ENCODE assay signal across 22 cellular contexts in the genomic region with DNA sequence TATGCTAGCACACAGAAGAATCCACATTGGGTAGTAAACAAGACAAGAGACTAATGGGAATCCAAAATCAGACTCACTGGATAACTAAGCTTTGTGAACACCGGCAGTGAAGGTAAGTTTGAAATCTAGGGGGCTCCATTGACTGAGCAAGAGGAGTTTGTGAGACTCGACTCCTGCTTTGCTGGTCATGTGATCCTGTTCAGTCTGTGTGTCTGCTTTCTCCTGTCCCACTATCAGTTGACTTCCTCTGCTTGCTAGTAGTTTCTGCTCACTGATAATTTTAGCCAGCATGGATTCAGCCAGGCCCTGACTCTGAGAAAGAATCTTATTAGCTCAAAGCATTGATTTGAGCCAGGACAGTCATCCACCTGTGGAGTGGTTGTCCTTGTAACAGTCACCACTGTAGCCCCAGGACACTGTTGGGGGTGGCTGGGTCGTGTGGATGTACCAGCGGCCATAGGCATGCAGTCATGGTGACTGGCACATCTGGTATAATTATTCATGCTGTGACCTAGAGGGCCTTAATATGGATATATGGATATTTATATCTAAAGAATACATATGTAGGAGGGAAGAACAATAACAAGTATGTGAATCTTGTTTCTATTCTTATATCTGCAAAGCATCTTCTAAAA. TPM values are rescaled to one million over a fixed set of nuclear protein-coding genes. Genes with fewer than 3 reads are reported as not detected.
A peak's percentile ranks its signal among the peaks of the same experiment; 100 is the strongest.
DNase-seq lines count a peak whose midpoint lies in the region; ATAC-seq, FAIRE-seq and TF ChIP-seq lines count a peak whose summit lies in the region.
"Had no signal": no experiment of that assay in that cellular context is flagged by ENCODE, and none has a peak within 500 bp of the region (broad histone marks: within the 10 kb centered on the region; RNA-seq: fewer than 3 reads in every experiment).

No MANE protein-coding gene starts in this region.

- peaks cover 0 to 4% (median 1%) of the 10 kb centered on the region in 4 experiments; a peak in 2 of 8 replicates for H3K36me3 ChIP-seq in H1 (ENCODE audit: control insufficient read depth in 2 of 4, insufficient read depth in 4 of 4, low read length in 3 of 4)
- no peaks in the 10 kb centered on the region for H3K36me3 ChIP-seq in neural cell (ENCODE audit: insufficient read depth, low read length)
- H3K36me3 ChIP-seq in upper lobe of left lung, result no peaks in the 10 kb centered on the region
- no peaks in the 10 kb centered on the region for H3K36me3 ChIP-seq in breast epithelium
- H3K36me3 ChIP-seq: BLaER1 treated with 17β-estradiol and CSF1 and Interleukin-3, amounts not matched to agents 10 nM and 100 nM had no signal

- peaks cover 16% of the 10 kb centered on the region for H3K4me1 Mint-ChIP-seq in CD4-positive, alpha-beta T cell (ENCODE audit: low read depth)
- H3K4me1 Mint-ChIP-seq in H9, result no peaks in the 10 kb centered on the region

- H3K27ac ChIP-seq in CD4-positive, alpha-beta T cell (ENCODE audit: low read depth, low read length), result no peak overlapping the region
- H3K27ac ChIP-seq in H9 (ENCODE audit: insufficient read length, low read depth, low read length), result no peak overlapping the region
- no peak overlapping the region for H3K27ac ChIP-seq in H1 (ENCODE audit: low read depth, low read length)
- peak overlapping the region; percentile 32 for H3K27ac ChIP-seq in neural cell (ENCODE audit: low read length)
- no peak overlapping the region for H3K27ac ChIP-seq in upper lobe of left lung
- no peak overlapping the region for H3K27ac ChIP-seq in breast epithelium
- H3K27ac ChIP-seq: BLaER1 treated with 17β-estradiol and CSF1 and Interleukin-3, amounts not matched to agents 10 nM and 100 nM; GM23248; KMS-11; PC-9; SK-N-MC had no signal

- no CpG with 5 or more reads among the region's 4 CpGs for WGBS in H9 (ENCODE audit: extremely low coverage, insufficient read length, low lambda C conversion rate)
- WGBS in H1 (ENCODE audit: extremely low coverage in 1 of 2, insufficient coverage in 1 of 2, insufficient read length in 1 of 2, insufficient replicate concordance in 2 of 2, low coverage in 1 of 2, low lambda C conversion rate in 2 of 2, missing lambda C conversion rate in 1 of 2), 2 experiments, result 90% methylated on average over 4 of the region's 4 CpGs; no CpG with 5 or more reads in 1 of the 2 experiments
- WGBS in upper lobe of left lung, 2 donors, result 76 to 80% methylated on average over 4 of the region's 4 CpGs

- intact Hi-C loops in CD4-positive, alpha-beta T cell (cut with DNase I, micrococcal nuclease), result no loop called here
- intact Hi-C loops in breast epithelium (cut with DNase I; ENCODE audit: low total_unique reads), result no loop called here

- no peaks in the 10 kb centered on the region for H3F3A ChIP-seq in neural cell (ENCODE audit: insufficient read depth, low read length, poor library complexity, severe bottlenecking)

- H3K9ac ChIP-seq in H9 (ENCODE audit: extremely low read depth, insufficient read length, low read length), result no peak overlapping the region
- 0 out of 7 replicates have a peak overlapping the region, but pooled peaks of 1 of the 4 experiments have one; percentile 36 for H3K9ac ChIP-seq in H1 (replicated peaks in 1 of 4; ENCODE audit: extremely low read depth in 1 of 4, low read depth in 3 of 4, low read length in 3 of 4)
- no peak overlapping the region for H3K9ac ChIP-seq in neural cell (ENCODE audit: low read length)
- H3K9ac ChIP-seq: BLaER1 treated with 17β-estradiol and CSF1 and Interleukin-3, amounts not matched to agents 10 nM and 100 nM; GM23248; KMS-11 had no signal

- no peak overlapping the region for H3T11ph ChIP-seq in H9 (ENCODE audit: low read length)

- H2AFZ ChIP-seq in H9 (ENCODE audit: low read length) (peak overlapping the region; percentile 10), H1 (ENCODE audit: low read length) (peak overlapping the region; percentile 83), neural cell (ENCODE audit: low read depth, low read length) (no peak overlapping the region)
- H2AFZ ChIP-seq: GM23248, PC-9 had no signal

- H2BK20ac ChIP-seq in H9 (ENCODE audit: low read depth, low read length, poor library complexity, severe bottlenecking) (no peak overlapping the region), H1 (ENCODE audit: low read length) (no peak overlapping the region)

- no peaks in the 10 kb centered on the region for H3K23me2 ChIP-seq in H9 (ENCODE audit: insufficient read length, low read depth, low read length, poor library complexity, severe bottlenecking)
- no peaks in the 10 kb centered on the region for H3K23me2 ChIP-seq in H1 (ENCODE audit: low read depth, low read length)

- no peak overlapping the region for H3K4me3 ChIP-seq in H1 (ENCODE audit: extremely low read depth in 1 of 4, insufficient read depth in 2 of 4, low read depth in 3 of 4, low read length in 4 of 4)
- no peak overlapping the region for H3K4me3 ChIP-seq in neural cell (ENCODE audit: low read length)
- no peak overlapping the region for H3K4me3 ChIP-seq in upper lobe of left lung
- H3K4me3 ChIP-seq in breast epithelium, result no peak overlapping the region
- H3K4me3 ChIP-seq: BLaER1 treated with 17β-estradiol and CSF1 and Interleukin-3, amounts not matched to agents 10 nM and 100 nM; GM23248; PC-9; SK-N-MC had no signal

- H3K9me2 ChIP-seq in neural cell (ENCODE audit: insufficient read depth, low read length), result no peaks in the 10 kb centered on the region

- H3K4me3 Mint-ChIP-seq in CD4-positive, alpha-beta T cell, result no peak overlapping the region
- H3K4me3 Mint-ChIP-seq in H9, result no peak overlapping the region

- H2BK15ac ChIP-seq in H9 (ENCODE audit: low read depth, low read length), result no peak overlapping the region
- H2BK15ac ChIP-seq in H1 (ENCODE audit: low read length), result no peak overlapping the region

- no peaks in the 10 kb centered on the region for H3K36me3 Mint-ChIP-seq in CD4-positive, alpha-beta T cell (ENCODE audit: low read depth)
- H3K36me3 Mint-ChIP-seq in H9 (ENCODE audit: insufficient read depth in 1 of 3, low read depth in 3 of 3), result peaks cover 13 to 20% (median 18%) of the 10 kb centered on the region in 3 experiments

- peaks cover 5% of the 10 kb centered on the region for H3K9me3 Mint-ChIP-seq in CD4-positive, alpha-beta T cell
- peaks cover 15 to 19% of the 10 kb centered on the region in 2 experiments for H3K9me3 Mint-ChIP-seq in H9

- H3K23ac ChIP-seq in H9 (ENCODE audit: insufficient read length, low read depth, low read length), result no peak overlapping the region
- no peak overlapping the region for H3K23ac ChIP-seq in H1 (ENCODE audit: insufficient read length)

- H3K14ac ChIP-seq in H9 (ENCODE audit: insufficient read depth, low read length) (no peak overlapping the region), H1 (ENCODE audit: insufficient read length) (no peak overlapping the region)

- H4K91ac ChIP-seq in H9 (ENCODE audit: insufficient read length, low read depth, low read length) (no peak overlapping the region), H1 (replicated peaks; ENCODE audit: insufficient read length, low read length) (no peak overlapping the region)

- no peak for FAIRE-seq in H1 (lab: Jason Lieb, UNC)
- FAIRE-seq: A204.1, HepG2 had no signal

- POLR2A ChIA-PET in CD4-positive, alpha-beta T cell (lab: Charles Lee), result interaction anchor here (0.7 to 1.2 kb wide), 2 partner anchors 9 to 25 kb away, joined by 3 to 4 read pairs; no protein-coding TSS in a partner anchor
- POLR2A ChIA-PET in H1 (lab: Charles Lee; ENCODE audit: partially characterized antibody), result no interaction called here

- H3K79me2 ChIP-seq in H9 (ENCODE audit: insufficient read depth, low read length), result no peaks in the 10 kb centered on the region
- no peaks in the 10 kb centered on the region for H3K79me2 ChIP-seq in H1 (ENCODE audit: control insufficient read depth in 1 of 2, insufficient read depth in 2 of 2, low read length in 2 of 2)
- no peaks in the 10 kb centered on the region for H3K79me2 ChIP-seq in neural cell (replicated peaks; ENCODE audit: insufficient read depth, low read length)

- no peaks in the 10 kb centered on the region for H4K20me1 ChIP-seq in H9 (ENCODE audit: control insufficient read depth, insufficient read depth, insufficient read length)
- H4K20me1 ChIP-seq in H1 (replicated peaks in 1 of 2; ENCODE audit: control insufficient read depth in 1 of 2, insufficient read depth in 2 of 2, low read length in 2 of 2), result no peaks in the 10 kb centered on the region
- no peaks in the 10 kb centered on the region for H4K20me1 ChIP-seq in neural cell (ENCODE audit: insufficient read depth)
- H4K20me1 ChIP-seq: BLaER1 treated with 17β-estradiol and CSF1 and Interleukin-3, amounts not matched to agents 10 nM and 100 nM had no signal

- H3K4me2 ChIP-seq in H9 (ENCODE audit: insufficient read depth, insufficient read length, low read length) (no peak overlapping the region), H1 (ENCODE audit: insufficient read depth in 1 of 2, low read depth in 2 of 2, low read length in 2 of 2) (no peak overlapping the region), neural cell (ENCODE audit: low read length) (no peak overlapping the region)
- H3K4me2 ChIP-seq: BLaER1 treated with 17β-estradiol and CSF1 and Interleukin-3, amounts not matched to agents 10 nM and 100 nM; KMS-11; PC-9 had no signal

- no peak overlapping the region for H4K8ac ChIP-seq in H9 (replicated peaks; ENCODE audit: insufficient read length, low read depth, low read length)
- H4K8ac ChIP-seq in H1 (ENCODE audit: extremely low read depth, insufficient read depth, low read length), result no peak overlapping the region

- H2AK5ac ChIP-seq in H9 (ENCODE audit: insufficient read length, low read length), result no peak overlapping the region
- H2AK5ac ChIP-seq in H1 (ENCODE audit: low read depth, low read length), result no peak overlapping the region

- H2BK120ac ChIP-seq in H9 (ENCODE audit: low read depth, low read length, poor library complexity, severe bottlenecking) (no peak overlapping the region), H1 (replicated peaks; ENCODE audit: low read depth, low read length) (no peak overlapping the region)

- H2BK5ac ChIP-seq in H9 (ENCODE audit: insufficient read length, low read length) (no peak overlapping the region), H1 (ENCODE audit: low read depth, low read length) (no peak overlapping the region)

- H3K9me3 ChIP-seq in CD4-positive, alpha-beta T cell (ENCODE audit: control insufficient read depth, low read length), result no peaks in the 10 kb centered on the region
- H3K9me3 ChIP-seq in H9 (ENCODE audit: control insufficient read depth, low read depth, low read length), result no peaks in the 10 kb centered on the region
- H3K9me3 ChIP-seq in H1 (ENCODE audit: insufficient read depth in 2 of 2, low read depth in 1 of 2, low read length in 1 of 2), result no peaks in the 10 kb centered on the region
- H3K9me3 ChIP-seq in neural cell (ENCODE audit: low read length), result no peaks in the 10 kb centered on the region
- H3K9me3 ChIP-seq in upper lobe of left lung, result peaks cover 0 to 3% (median 0%) of the 10 kb centered on the region in 4 donors
- H3K9me3 ChIP-seq in breast epithelium, result peaks cover 0 to 6% of the 10 kb centered on the region in 2 donors
- H3K9me3 ChIP-seq: Caco-2 had no signal

- no peak overlapping the region for H3K18ac ChIP-seq in H9 (ENCODE audit: insufficient read length, low read depth, low read length)
- no peak overlapping the region for H3K18ac ChIP-seq in H1 (ENCODE audit: extremely low read depth, low read length)

- ATAC-seq in CD4-positive, alpha-beta T cell (ENCODE audit: poor library complexity), result no peak
- ATAC-seq in upper lobe of left lung (ENCODE audit: low FRiP score in 2 of 2) (no peak), HG02970 (IDR thresholded peaks at IDR 0.05; ENCODE audit: low FRiP score, unreplicated experiment) (no peak)
- ATAC-seq: HepG2 had no signal

- no peaks in the 10 kb centered on the region for H3K27me3 ChIP-seq in CD4-positive, alpha-beta T cell (ENCODE audit: control insufficient read depth, insufficient read depth, low read length)
- H3K27me3 ChIP-seq in H9 (ENCODE audit: insufficient read depth, low read length), result no peaks in the 10 kb centered on the region
- H3K27me3 ChIP-seq in H1 (replicated peaks in 1 of 4; ENCODE audit: control insufficient read depth in 3 of 4, extremely low read depth in 1 of 4, insufficient read depth in 3 of 4, low read length in 3 of 4), result peaks cover 0 to 2% (median 0%) of the 10 kb centered on the region in 4 experiments; a peak in 1 of 7 replicates
- no peaks in the 10 kb centered on the region for H3K27me3 ChIP-seq in neural cell (ENCODE audit: insufficient read depth, low read depth, low read length)
- H3K27me3 ChIP-seq in upper lobe of left lung, result no peaks in the 10 kb centered on the region
- no peaks in the 10 kb centered on the region for H3K27me3 ChIP-seq in breast epithelium
- H3K27me3 ChIP-seq: BLaER1 treated with 17β-estradiol and CSF1 and Interleukin-3, amounts not matched to agents 10 nM and 100 nM had no signal

- no peak overlapping the region for H3K4ac ChIP-seq in H9 (ENCODE audit: low read depth, low read length)
- no peak overlapping the region for H3K4ac ChIP-seq in H1 (replicated peaks; ENCODE audit: insufficient read length, low read depth, low read length)

- TF ChIP-seq EP300 in H1 (IDR thresholded peaks at IDR 0.05; ENCODE audit: borderline replicate concordance in 1 of 2, low read depth in 2 of 2, low read length in 2 of 2) (no peak), neural cell (conservative IDR thresholded peaks at IDR 0.05; ENCODE audit: poor library complexity, severe bottlenecking) (no peak), upper lobe of left lung (IDR thresholded peaks at IDR 0.05) (no peak)

- H4K5ac ChIP-seq in H9 (ENCODE audit: insufficient read length, low read depth, low read length) (peak overlapping the region; percentile 58), H1 (ENCODE audit: insufficient read length, low read depth, low read length) (no peak overlapping the region)

- no peak for TF ChIP-seq CTCF in CD4-positive, alpha-beta T cell (IDR thresholded peaks at IDR 0.05)
- no peak for TF ChIP-seq CTCF in H9 (conservative IDR thresholded peaks at IDR 0.05)
- no peak for TF ChIP-seq CTCF in H1 (IDR thresholded peaks at IDR 0.05; ENCODE audit: control extremely low read depth in 1 of 3, insufficient read depth in 1 of 3, low read depth in 1 of 3, low read length in 3 of 3)
- TF ChIP-seq CTCF in neural cell (IDR thresholded peaks at IDR 0.05; ENCODE audit: poor library complexity, severe bottlenecking), result no peak
- TF ChIP-seq CTCF in upper lobe of left lung (IDR thresholded peaks at IDR 0.05), result no peak
- TF ChIP-seq CTCF in breast epithelium (IDR thresholded peaks at IDR 0.05), result no peak

- CTCF ChIA-PET in CD4-positive, alpha-beta T cell (lab: Charles Lee), result no interaction called here
- CTCF ChIA-PET in H1 (lab: Charles Lee; ENCODE audit: partially characterized antibody), result interaction anchor here (0.6 to 1.8 kb wide), 6 partner anchors 17 to 671 kb away, joined by 3 to 6 read pairs (median 4); no protein-coding TSS in a partner anchor

- TF ChIP-seq POLR2A in H1 (IDR thresholded peaks at IDR 0.05; ENCODE audit: control extremely low read depth in 1 of 2, low read depth in 2 of 2, low read length in 2 of 2) (no peak), upper lobe of left lung (IDR thresholded peaks at IDR 0.05) (no peak), breast epithelium (IDR thresholded peaks at IDR 0.05) (no peak)

- H3K27ac Mint-ChIP-seq in CD4-positive, alpha-beta T cell, result peak overlapping the region; percentile 37
- no peak overlapping the region for H3K27ac Mint-ChIP-seq in H9

- H3K79me1 ChIP-seq in H9 (ENCODE audit: insufficient read depth, low read depth, low read length, poor library complexity, severe bottlenecking) (no peaks in the 10 kb centered on the region), H1 (ENCODE audit: low read depth, low read length) (no peaks in the 10 kb centered on the region)

- H3K27me3 Mint-ChIP-seq in CD4-positive, alpha-beta T cell, result no peaks in the 10 kb centered on the region
- no peaks in the 10 kb centered on the region for H3K27me3 Mint-ChIP-seq in H9 (ENCODE audit: low read depth)

- TF ChIP-seq RAD21 in H1 (IDR thresholded peaks at IDR 0.05 in 1 of 2, conservative IDR thresholded peaks at IDR 0.05 in 1 of 2; ENCODE audit: low read depth in 2 of 2, low read length in 2 of 2), result peak in 1 of 2 experiments; percentile 21; a peak in 2 of 4 replicates
- TF ChIP-seq RAD21 in neural cell (conservative IDR thresholded peaks at IDR 0.05), result no peak

- H3K56ac ChIP-seq in H9 (ENCODE audit: insufficient read length, low read depth, low read length) (no peak overlapping the region), H1 (replicated peaks; ENCODE audit: insufficient read length, low read depth, low read length) (no peak overlapping the region)

- no peaks in the 10 kb centered on the region for H3K4me1 ChIP-seq in H9 (ENCODE audit: insufficient read depth, low read length)
- H3K4me1 ChIP-seq in H1 (replicated peaks in 1 of 4; ENCODE audit: control insufficient read depth in 3 of 4, insufficient read depth in 4 of 4, low read length in 3 of 4), result 0 out of 7 replicates have a peak, but pooled peaks cover 0 to 4% (median 0%) of the 10 kb centered on the region in 4 experiments
- H3K4me1 ChIP-seq in upper lobe of left lung, result peaks cover 0 to 3% (median 0%) of the 10 kb centered on the region in 4 donors
- H3K4me1 ChIP-seq in breast epithelium, result no peaks in the 10 kb centered on the region

- H2BK12ac ChIP-seq in H9 (ENCODE audit: insufficient read length, low read depth, low read length) (no peak overlapping the region), H1 (ENCODE audit: low read depth, low read length) (no peak overlapping the region)

- DNase-seq in CD4-positive, alpha-beta T cell, result no peak
- no peak for DNase-seq in H9
- DNase-seq in H1 (ENCODE audit: low read depth in 1 of 2, low spot score in 2 of 2), result no peak
- DNase-seq in upper lobe of left lung, result no peak
- no peak for DNase-seq in breast epithelium (ENCODE audit: low spot score in 2 of 2)
- DNase-seq in activated CD8-positive, alpha-beta memory T cell treated with anti-CD3 and anti-CD28 coated beads, Interleukin-2, amount 50 U/mL, for 48 hours, result no peak
- DNase-seq: Caco-2, DMS153, GM23248, NCI-H1048, NCI-H1436 treated with DMSO at 0.1 percent for 48 hours, NCI-H2029 treated with DMSO at 0.1 percent for 48 hours, NCI-H2171 treated with DMSO at 0.1 percent for 48 hours, NCI-H774, PC-9 had no signal

RNA-seq across cellular contexts. Expression of gene DNAH11, which starts 44.4 kb away (rescaled TPM):
- total RNA-seq in CD4-positive, alpha-beta T cell, result under 1 TPM in 1 of 2 experiments, not detected in 1; 0.11 TPM
- total RNA-seq in H9 (2021) (1.8 and 2.5 TPM in 2 replicates), upper lobe of left lung (10 to 100 TPM in 4 of 6 donors, 1 to 10 TPM in 2; 4.2 to 45.5 (median 12.0) TPM), breast epithelium (1 to 10 TPM in 1 of 3 donors, under 1 TPM in 2; 0.32 to 2.2 (median 0.33) TPM)
- total RNA-seq in H1 (2021; fragmentation: NEBNext Ultra II Directional; extraction: Animal tissue kit (Norgen Biotek cat#: 25700)), result 4.9 and 6.1 TPM in 2 replicates
- polyA plus RNA-seq in H1 (2011; rRNA removed) (1.5 and 1.8 TPM in 2 replicates), neural cell (0.16 and 2.1 TPM in 2 replicates)
- polyA plus RNA-seq in H1 (2011; cell fraction: cytosol; rRNA removed), result 2.7 TPM
- 5.0 TPM for polyA plus RNA-seq in H1 (2011; cell fraction: nucleus; rRNA removed)
- polyA plus RNA-seq in H1 (2012, experiment 1 of 2), result 1.7 to 4.3 TPM (median 2.6 TPM) in 4 replicates
- 0.16 TPM for polyA plus RNA-seq in H1 (2012, experiment 2 of 2)
- polyA plus RNA-seq in H1 (2013, experiment 1 of 2), result 3.1 TPM
- polyA plus RNA-seq in H1 (2013, experiment 2 of 2), result 3.0 TPM
- polyA minus RNA-seq in H1 (2011; rRNA and poly(A)+ RNA removed), result 6.2 and 7.5 TPM in 2 replicates
- polyA minus RNA-seq in H1 (2011; cell fraction: cytosol; rRNA and poly(A)+ RNA removed), result 3.4 TPM
- 33.2 TPM for polyA minus RNA-seq in H1 (2011; cell fraction: nucleus; rRNA and poly(A)+ RNA removed)
- polyA minus RNA-seq in neural cell, result 1.0 and 1.5 TPM in 2 replicates
- total RNA-seq: HepG2, PC-9 had no signal
- polyA plus RNA-seq: HepG2 had no signal
